Comparison of ENCODE assay signal across 9 cellular contexts in the genomic region with DNA sequence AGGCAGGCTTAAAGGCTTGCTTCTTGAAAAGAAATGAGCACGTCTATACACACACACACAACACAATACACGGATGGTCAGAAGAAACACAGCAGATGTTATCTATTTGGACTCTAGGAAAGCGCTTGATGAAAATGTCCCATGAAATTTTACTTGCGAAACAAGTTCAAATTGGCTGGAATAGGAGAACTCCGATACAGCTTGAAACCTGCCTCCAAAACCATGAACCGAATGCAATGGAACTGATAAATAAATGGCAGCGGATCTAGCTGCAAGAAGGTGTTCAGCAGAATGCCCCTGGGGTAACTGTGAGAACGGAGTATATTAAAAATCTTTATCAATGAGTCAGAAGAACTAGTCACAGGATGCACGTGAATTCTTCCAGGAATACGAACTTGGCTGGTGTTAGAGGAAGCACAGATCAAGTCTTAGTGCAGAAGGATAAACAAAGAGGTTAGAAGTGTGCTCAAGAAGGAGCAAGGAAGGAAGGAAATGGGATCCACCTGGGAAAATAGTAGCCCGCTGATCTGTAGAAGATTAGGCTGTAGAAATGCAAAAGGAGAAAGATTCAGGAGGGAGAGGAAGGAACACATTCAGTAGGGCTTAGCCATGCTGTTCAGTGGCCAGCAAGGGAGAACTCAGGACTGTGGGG.
DNase-seq lines count a peak whose midpoint lies in the region; ATAC-seq, FAIRE-seq and TF ChIP-seq lines count a peak whose summit lies in the region.
"Had no signal": no experiment of that assay in that cellular context is flagged by ENCODE, and none has a peak within 500 bp of the region (broad histone marks: within the 10 kb centered on the region; RNA-seq: fewer than 3 reads in every experiment).

No MANE protein-coding gene starts in this region.

- intact Hi-C loops in HepG2 (cut with micrococcal nuclease; ENCODE audit: unreplicated experiment) (no loop called here), right lobe of liver (cut with DNase I) (no loop called here), aorta (cut with DNase I) (no loop called here), thyroid gland (cut with DNase I) (no loop called here)

- POLR2A ChIA-PET in HepG2 (lab: Yijun Ruan, JAX), result no interaction called here

- TF ChIP-seq EP300 in HepG2 (IDR thresholded peaks at IDR 0.05; ENCODE audit: low read depth in 2 of 2, low read length in 2 of 2), result no peak
- TF ChIP-seq EP300 in HepG2 (CRISPR knock-in tag; IDR thresholded peaks at IDR 0.05; ENCODE audit: borderline replicate concordance), result no peak

- no peaks in the 10 kb centered on the region for H3K79me2 ChIP-seq in HepG2 (ENCODE audit: insufficient read depth, low read length)

- DNase-seq in HepG2 (ENCODE audit: low spot score) (no peak), coronary artery (ENCODE audit: low spot score) (no peak), right lobe of liver (no peak), aorta (no peak), thyroid gland (no peak), DMS79 (lab: John Stamatoyannopoulos, UW) (no peak)
- DNase-seq: activated gamma-delta T cell had no signal

- in situ Hi-C loops in HepG2 (cut with HindIII; ENCODE audit: extremely low pct_ligation_motif_present, low pct_unique_long_range_greater_than_20kb), result no loop called here

- no peaks in the 10 kb centered on the region for H3K36me3 ChIP-seq in liver (ENCODE audit: control insufficient read depth in 4 of 4, insufficient read depth in 3 of 4, low read depth in 1 of 4, low read length in 3 of 4)
- H3K36me3 ChIP-seq in HepG2 (replicated peaks in 1 of 2; ENCODE audit: control insufficient read depth in 1 of 2, insufficient read depth in 2 of 2, low read length in 2 of 2), result no peaks in the 10 kb centered on the region
- no peaks in the 10 kb centered on the region for H3K36me3 ChIP-seq in right lobe of liver
- no peaks in the 10 kb centered on the region for H3K36me3 ChIP-seq in aorta (ENCODE audit: control insufficient read depth in 1 of 2, insufficient read depth in 2 of 2, low read length in 1 of 2)
- H3K36me3 ChIP-seq in thyroid gland, result no peaks in the 10 kb centered on the region

- no peak overlapping the region for H3K4me3 ChIP-seq in liver (ENCODE audit: low read depth in 1 of 3, low read length in 3 of 3)
- no peak overlapping the region for H3K4me3 ChIP-seq in HepG2 (replicated peaks in 1 of 3; ENCODE audit: insufficient read depth in 1 of 3, low read depth in 2 of 3, low read length in 3 of 3)
- peak overlapping the region; percentile 12 for H3K4me3 ChIP-seq in coronary artery
- H3K4me3 ChIP-seq in right lobe of liver, result no peak overlapping the region
- H3K4me3 ChIP-seq in aorta (ENCODE audit: low read length in 2 of 2), result no peak overlapping the region
- no peak overlapping the region for H3K4me3 ChIP-seq in thyroid gland (replicated peaks in 1 of 3)

- no peak overlapping the region for H2AFZ ChIP-seq in HepG2 (ENCODE audit: low read length)

- H3K9me3 ChIP-seq in liver (ENCODE audit: control insufficient read depth in 4 of 4, low read length in 3 of 4) (no peaks in the 10 kb centered on the region), HepG2 (ENCODE audit: low read length) (no peaks in the 10 kb centered on the region), right lobe of liver (no peaks in the 10 kb centered on the region), aorta (ENCODE audit: control insufficient read depth, low read length) (no peaks in the 10 kb centered on the region), thyroid gland (no peaks in the 10 kb centered on the region)

- WGBS in liver, result 61% methylated on average over 11 of the region's 11 CpGs
- WGBS in HepG2 (ENCODE audit: low lambda C conversion rate), result 28% methylated on average over 11 of the region's 11 CpGs
- 36% methylated on average over 11 of the region's 11 CpGs for WGBS in right lobe of liver (ENCODE audit: insufficient coverage, low coverage, low lambda C conversion rate, missing lambda C conversion rate)
- 45 to 50% methylated on average over 11 of the region's 11 CpGs for WGBS in aorta, 2 donors
- 47 to 60% methylated on average over 11 of the region's 11 CpGs for WGBS in thyroid gland, 2 donors

- ATAC-seq in HepG2, result no peak
- peak; percentile 36 to 72 (median 52) for ATAC-seq in right lobe of liver
- peak; percentile 31 for ATAC-seq in aorta (ENCODE audit: low FRiP score)
- ATAC-seq in HG02623 (IDR thresholded peaks at IDR 0.05; ENCODE audit: unreplicated experiment), result no peak

- H3K9ac ChIP-seq in liver (ENCODE audit: low read depth in 1 of 2, low read length in 2 of 2) (no peak overlapping the region), HepG2 (ENCODE audit: insufficient read depth, low read depth, low read length) (no peak overlapping the region)

- no peaks in the 10 kb centered on the region for H4K20me1 ChIP-seq in HepG2 (ENCODE audit: insufficient read depth, low read length)

- H3K27ac ChIP-seq in liver (ENCODE audit: low read depth in 1 of 2, low read length in 2 of 2) (no peak overlapping the region), HepG2 (ENCODE audit: extremely low read length, insufficient read depth, low read length) (no peak overlapping the region), coronary artery (no peak overlapping the region), right lobe of liver (no peak overlapping the region), aorta (ENCODE audit: low read depth in 1 of 2, low read length in 2 of 2) (no peak overlapping the region), thyroid gland (no peak overlapping the region)

- CTCF ChIA-PET in HepG2 (lab: Yijun Ruan, JAX; ENCODE audit: low intra/inter-chr PET ratio, low total read pairs), result no interaction called here

- no TSS peak for BruUV-seq in HepG2 (replicated peaks; lab: Mats Ljungman, UMichigan)

- TF ChIP-seq POLR2A in HepG2 (IDR thresholded peaks at IDR 0.05; ENCODE audit: insufficient read depth in 1 of 2, low read depth in 2 of 2, low read length in 2 of 2), result no peak
- no peak for TF ChIP-seq POLR2A in right lobe of liver (IDR thresholded peaks at IDR 0.05)
- no peak for TF ChIP-seq POLR2A in thyroid gland (IDR thresholded peaks at IDR 0.05)

- no peak for FAIRE-seq in HepG2 (lab: Jason Lieb, UNC)

- TF ChIP-seq RAD21 in liver (IDR thresholded peaks at IDR 0.05) (no peak), HepG2 (CRISPR knock-in tag; IDR thresholded peaks at IDR 0.05) (no peak)

- H3K4me2 ChIP-seq in HepG2 (ENCODE audit: low read depth, low read length), result no peak overlapping the region

- H3K4me1 ChIP-seq in liver (ENCODE audit: control insufficient read depth in 4 of 4, insufficient read depth in 4 of 4, low read length in 3 of 4), result no peaks in the 10 kb centered on the region
- H3K4me1 ChIP-seq in HepG2 (ENCODE audit: insufficient read depth, low read length), result no peaks in the 10 kb centered on the region
- H3K4me1 ChIP-seq in right lobe of liver, result no peaks in the 10 kb centered on the region
- no peaks in the 10 kb centered on the region for H3K4me1 ChIP-seq in aorta (ENCODE audit: control insufficient read depth in 1 of 2, insufficient read depth in 2 of 2, low read length in 2 of 2)
- H3K4me1 ChIP-seq in thyroid gland, result no peaks in the 10 kb centered on the region

- TF ChIP-seq CTCF in liver (IDR thresholded peaks at IDR 0.05; ENCODE audit: low read depth, low read length, missing input control) (no peak), HepG2 (CRISPR knock-in tag; IDR thresholded peaks at IDR 0.05) (no peak), coronary artery (IDR thresholded peaks at IDR 0.05) (no peak), right lobe of liver (IDR thresholded peaks at IDR 0.05) (no peak), thyroid gland (IDR thresholded peaks at IDR 0.05) (no peak)

- H3K27me3 ChIP-seq in liver (ENCODE audit: control insufficient read depth in 4 of 4, insufficient read depth in 4 of 4, low read length in 3 of 4) (peaks cover 0 to 7% (median 0%) of the 10 kb centered on the region in 4 donors), HepG2 (ENCODE audit: control insufficient read depth in 1 of 2, insufficient read depth in 2 of 2, low read length in 2 of 2) (no peaks in the 10 kb centered on the region), right lobe of liver (no peaks in the 10 kb centered on the region), aorta (ENCODE audit: control insufficient read depth in 1 of 2, insufficient read depth in 2 of 2, low read length in 1 of 2) (no peaks in the 10 kb centered on the region), thyroid gland (no peaks in the 10 kb centered on the region)

TF ChIP-seq in liver, 16 proteins besides CTCF, POLR2A, EP300 and RAD21:
- TF ChIP-seq EGR1 (IDR thresholded peaks at IDR 0.05; ENCODE audit: low read depth in 2 of 2) (no peak), NR2F2 (IDR thresholded peaks at IDR 0.05) (peak; percentile 48), RXRA (IDR thresholded peaks at IDR 0.05) (no peak), FOXA1 (IDR thresholded peaks at IDR 0.05) (no peak), HNF4A (conservative IDR thresholded peaks at IDR 0.05) (no peak), GABPA (IDR thresholded peaks at IDR 0.05 in 1 of 2, conservative IDR thresholded peaks at IDR 0.05 in 1 of 2) (no peak)
- TF ChIP-seq, protein P1, sequence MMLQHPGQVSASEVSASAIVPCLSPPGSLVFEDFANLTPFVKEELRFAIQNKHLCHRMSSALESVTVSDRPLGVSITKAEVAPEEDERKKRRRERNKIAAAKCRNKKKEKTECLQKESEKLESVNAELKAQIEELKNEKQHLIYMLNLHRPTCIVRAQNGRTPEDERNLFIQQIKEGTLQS (IDR thresholded peaks at IDR 0.05), result no peak

Comparison
In these comparisons a context has a peak if more than half of its experiments do, and no peak if none do; other contexts are left out.
1. ATAC-seq: peak in right lobe of liver (4 of 4) and aorta (single experiment); none in HepG2 (single experiment) and HG02623 (single experiment).